10 cellular contexts compared by ENCODE assay signal in the genomic region with DNA sequence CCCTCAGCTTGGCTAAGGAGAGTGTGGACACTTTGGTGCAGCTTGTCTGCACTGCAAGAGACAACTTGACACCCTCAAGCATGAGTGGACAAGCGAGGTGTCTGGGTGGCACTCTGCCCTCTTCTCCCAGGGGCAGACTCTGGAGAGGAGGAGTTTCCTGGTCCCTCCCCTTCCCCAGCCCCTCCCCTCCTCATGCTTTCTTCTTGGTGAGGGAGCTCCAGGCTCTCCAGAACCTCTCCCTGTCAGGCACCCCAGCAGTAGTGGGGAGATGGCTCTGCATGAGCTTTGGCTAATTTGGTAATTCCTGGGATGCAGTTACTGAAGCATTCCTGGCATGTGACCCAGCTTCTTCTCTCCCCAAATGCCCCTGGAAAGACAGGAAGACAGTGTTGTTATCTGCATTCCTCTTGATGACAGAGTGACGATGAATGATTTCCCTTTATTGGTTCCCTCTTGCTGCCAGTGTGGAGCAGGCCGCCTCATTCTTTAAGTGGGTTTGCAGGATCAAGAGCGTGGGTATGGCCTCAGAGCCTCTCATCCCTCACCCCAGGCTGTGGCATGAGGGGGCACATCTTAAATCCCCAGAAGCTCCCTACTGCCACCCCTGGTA.
DNase-seq lines count a peak whose midpoint lies in the region; ATAC-seq and TF ChIP-seq lines count a peak whose summit lies in the region.
"Had no signal": no experiment of that assay in that cellular context is flagged by ENCODE, and none has a peak within 500 bp of the region (broad histone marks: within the 10 kb centered on the region; RNA-seq: fewer than 3 reads in every experiment).

No MANE protein-coding gene starts in this region.

- intact Hi-C loops in Right ventricle myocardium inferior (cut with DNase I), result loop anchor here (10.0 kb wide), 1 partner anchor 151 kb away; a partner anchor contains a TSS
- intact Hi-C loops in cardiac septum (cut with DNase I), result no loop called here
- intact Hi-C loops in vagina (cut with DNase I), result no loop called here

- H3K36me3 ChIP-seq in vagina, result peaks cover 0 to 13% of the 10 kb centered on the region in 2 donors

- H3K4me1 ChIP-seq in vagina, result peaks cover 80% of the 10 kb centered on the region

- H3K4me3 Mint-ChIP-seq in memory B cell, result no peak overlapping the region
- no peak overlapping the region for H3K4me3 Mint-ChIP-seq in endothelial cell (ENCODE audit: unreplicated experiment)
- H3K4me3 Mint-ChIP-seq: activated CD8-positive, alpha-beta T cell treated with anti-CD3 and anti-CD28 coated beads, Interleukin-2, amount 10 ng/mL, durations not matched to agents 7 days and 5 days had no signal

- no peaks in the 10 kb centered on the region for H3K27me3 ChIP-seq in vagina

- H3K36me3 Mint-ChIP-seq in memory B cell (peaks cover 25% of the 10 kb centered on the region), endothelial cell (ENCODE audit: low read depth, unreplicated experiment) (no peaks in the 10 kb centered on the region)

- DNase-seq in Right ventricle myocardium inferior (ENCODE audit: missing footprints), result no peak
- no peak for DNase-seq in cardiac septum (ENCODE audit: low spot score)
- no peak for DNase-seq in memory B cell (ENCODE audit: low spot score in 2 of 2)
- DNase-seq in vagina (ENCODE audit: extremely low spot score in 2 of 2), result no peak
- no peak for DNase-seq in SKM-1 (lab: John Stamatoyannopoulos, UW; ENCODE audit: unreplicated experiment)
- DNase-seq in endothelial cell (ENCODE audit: low spot score), result no peak
- DNase-seq: activated CD8-positive, alpha-beta T cell treated with anti-CD3 and anti-CD28 coated beads, Interleukin-2, amount 10 ng/mL, durations not matched to agents 7 days and 5 days; NCI-H1417 treated with DMSO at 0.1 percent for 48 hours had no signal

- ATAC-seq in Right ventricle myocardium inferior, result peak; percentile 13
- ATAC-seq in memory B cell (ENCODE audit: low read depth), result no peak
- no peak for ATAC-seq in GM21717 (IDR thresholded peaks at IDR 0.05; ENCODE audit: unreplicated experiment)
- ATAC-seq: activated CD8-positive, alpha-beta T cell treated with anti-CD3 and anti-CD28 coated beads, Interleukin-2, amount 10 ng/mL, durations not matched to agents 7 days and 5 days had no signal

- H3K4me1 Mint-ChIP-seq in memory B cell, result peaks cover 22% of the 10 kb centered on the region
- H3K4me1 Mint-ChIP-seq in endothelial cell (ENCODE audit: unreplicated experiment), result peaks cover 15% of the 10 kb centered on the region

- H3K27ac Mint-ChIP-seq in memory B cell, result peak overlapping the region; percentile 79
- H3K27ac Mint-ChIP-seq in endothelial cell (ENCODE audit: unreplicated experiment), result no peak overlapping the region
- H3K27ac Mint-ChIP-seq: activated CD8-positive, alpha-beta T cell treated with anti-CD3 and anti-CD28 coated beads, Interleukin-2, amount 10 ng/mL, durations not matched to agents 7 days and 5 days had no signal

- H3K9me3 Mint-ChIP-seq in memory B cell, result no peaks in the 10 kb centered on the region
- H3K9me3 Mint-ChIP-seq in endothelial cell (ENCODE audit: unreplicated experiment), result no peaks in the 10 kb centered on the region

- H3K27ac ChIP-seq in cingulate gyrus (ENCODE audit: low read depth, low read length) (peak overlapping the region; percentile 44), vagina (peak overlapping the region; percentile 69)

- H3K9me3 ChIP-seq in vagina, result no peaks in the 10 kb centered on the region

- no peak for TF ChIP-seq POLR2A in vagina (IDR thresholded peaks at IDR 0.05)

- TF ChIP-seq CTCF in vagina (IDR thresholded peaks at IDR 0.05), result no peak
- no peak for TF ChIP-seq CTCF in endothelial cell (IDR thresholded peaks at IDR 0.05; ENCODE audit: unreplicated experiment)

- no peaks in the 10 kb centered on the region for H3K27me3 Mint-ChIP-seq in memory B cell
- H3K27me3 Mint-ChIP-seq in endothelial cell (ENCODE audit: unreplicated experiment), result peaks cover 11% of the 10 kb centered on the region

- no peak overlapping the region for H3K4me3 ChIP-seq in vagina
